In the genomic region with DNA sequence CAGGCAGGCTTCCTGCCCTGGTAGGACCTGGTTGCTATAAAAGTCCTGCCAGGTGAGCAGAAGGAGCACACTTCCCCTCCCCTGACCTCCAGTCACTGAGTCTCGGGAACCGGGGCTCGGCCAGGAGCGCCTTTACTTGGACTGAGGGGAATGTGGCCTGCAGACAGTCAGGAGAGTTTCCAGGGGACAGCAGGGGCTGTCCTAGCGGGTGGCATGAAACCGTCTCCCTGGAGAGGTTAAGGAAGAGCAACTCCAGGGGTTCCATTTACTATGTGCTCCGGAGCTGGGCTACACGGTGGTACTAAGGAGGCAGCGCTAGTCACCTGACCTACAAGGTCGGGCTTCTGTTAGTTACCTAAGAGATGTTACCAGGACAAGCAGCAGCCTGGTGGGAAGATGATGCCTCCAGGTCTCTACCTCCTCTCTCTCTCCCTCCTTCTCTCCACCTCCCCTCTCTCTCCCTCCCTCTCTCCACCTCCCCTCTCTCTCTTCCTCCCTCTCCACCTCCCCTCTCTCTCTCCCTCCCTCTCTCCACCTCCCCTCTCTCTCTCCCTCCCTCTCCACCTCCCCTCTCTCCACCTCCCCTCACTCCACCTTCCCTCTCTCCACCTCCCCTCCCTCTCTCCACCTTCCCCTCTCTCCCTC, we compare ENCODE assay signal across 1 cellular context.
TF ChIP-seq lines count a peak whose summit lies in the region.

No MANE protein-coding gene starts in this region.

TF ChIP-seq in GM23338, 12 proteins besides CTCF, POLR2A, EP300 and RAD21 (continued from another document):
- no peak for TF ChIP-seq ZNF462 (CRISPR knock-in tag; IDR thresholded peaks at IDR 0.05)
TF ChIP-seq in GM23338: peak in this region for 0.
